14 cellular contexts compared by ENCODE assay signal in the genomic region with DNA sequence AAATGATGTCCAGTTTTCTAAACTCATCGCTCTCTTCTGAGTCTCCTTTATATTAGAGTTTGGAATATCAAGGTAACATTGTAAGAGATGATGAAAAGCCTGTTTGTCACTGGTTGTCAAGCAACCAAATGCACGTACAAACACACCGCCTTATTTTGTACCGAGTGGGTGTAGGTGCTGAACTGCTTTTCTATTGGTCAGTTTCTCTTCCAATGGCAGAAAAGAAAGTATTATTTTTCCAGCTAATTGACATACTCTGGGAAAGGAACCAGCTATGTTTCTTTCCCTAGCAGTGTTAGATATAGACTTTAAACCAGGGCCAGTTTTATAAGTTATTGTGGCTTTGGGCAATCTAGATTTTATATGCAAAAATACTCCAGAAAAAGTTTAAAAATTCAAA. TPM values are rescaled to one million over a fixed set of nuclear protein-coding genes. Genes with fewer than 3 reads are reported as not detected.
DNase-seq lines count a peak whose midpoint lies in the region; ATAC-seq, FAIRE-seq and TF ChIP-seq lines count a peak whose summit lies in the region.
"Had no signal": no experiment of that assay in that cellular context is flagged by ENCODE, and none has a peak within 500 bp of the region (broad histone marks: within the 10 kb centered on the region; RNA-seq: fewer than 3 reads in every experiment).

No MANE protein-coding gene starts in this region.

- H3K36me3 Mint-ChIP-seq in astrocyte (ENCODE audit: low read depth, unreplicated experiment): no peaks in the 10 kb centered on the region
- H3K36me3 Mint-ChIP-seq in MCF 10A (ENCODE audit: insufficient read depth, unreplicated experiment): no peaks in the 10 kb centered on the region

- peak overlapping the region; percentile 35 for H3K4me2 ChIP-seq in astrocyte (ENCODE audit: low read length)

- H3K27me3 Mint-ChIP-seq in astrocyte (ENCODE audit: low read depth, unreplicated experiment) (no peaks in the 10 kb centered on the region), MCF 10A (ENCODE audit: insufficient read depth, unreplicated experiment) (no peaks in the 10 kb centered on the region)

- FAIRE-seq in astrocyte (lab: Jason Lieb, UNC): peak; percentile 41
- FAIRE-seq: GM12878 had no signal

- CTCF ChIA-PET in HEK293T (lab: Yijun Ruan, JAX) (no interaction called here), MCF 10A (lab: Yijun Ruan, JAX) (interaction anchor here (1.0 kb wide), 1 partner anchor 31 kb away, joined by 4 read pairs; no protein-coding TSS in a partner anchor)

- H3K9me3 Mint-ChIP-seq in astrocyte (ENCODE audit: unreplicated experiment): no peaks in the 10 kb centered on the region
- no peaks in the 10 kb centered on the region for H3K9me3 Mint-ChIP-seq in MCF 10A (ENCODE audit: unreplicated experiment)

- no peaks in the 10 kb centered on the region for H3K79me2 ChIP-seq in astrocyte (ENCODE audit: insufficient read depth, low read length)

- DNase-seq in HEK293T (ENCODE audit: extremely low spot score) (peak; percentile 44), astrocyte (ENCODE audit: low read depth) (peak; percentile 35), left cardiac atrium (no peak), sciatic nerve (ENCODE audit: low spot score) (no peak), DMS79 treated with DMSO at 0.1 percent for 48 hours (lab: John Stamatoyannopoulos, UW) (no peak), NCI-H1092 (lab: John Stamatoyannopoulos, UW) (no peak), erythroblast (lab: John Stamatoyannopoulos, UW) (no peak), MCF 10A (ENCODE audit: unreplicated experiment) (no peak)
- DNase-seq: activated CD4-positive, alpha-beta T cell treated with anti-CD3 and anti-CD28 coated beads for 4 hours; activated naive CD4-positive, alpha-beta T cell treated with anti-CD3 and anti-CD28 coated beads, Interleukin-2, amount 50 U/mL, for 16 hours; Caco-2; NCI-H226 had no signal

- no peaks in the 10 kb centered on the region for H3K27me3 ChIP-seq in astrocyte (ENCODE audit: insufficient read depth, low read length)
- H3K27me3 ChIP-seq: SJSA1 had no signal

- H3K36me3 ChIP-seq in astrocyte (ENCODE audit: insufficient read depth, low read length): no peaks in the 10 kb centered on the region
- H3K36me3 ChIP-seq: SJSA1 had no signal

- H3K4me3 Mint-ChIP-seq in astrocyte (ENCODE audit: unreplicated experiment) (no peak overlapping the region), MCF 10A (ENCODE audit: unreplicated experiment) (no peak overlapping the region)

- TF ChIP-seq POLR2A in erythroblast (IDR thresholded peaks at IDR 0.05; ENCODE audit: low read length): no peak

- H3K4me1 ChIP-seq in astrocyte (ENCODE audit: insufficient read depth, low read length): no peaks in the 10 kb centered on the region
- H3K4me1 ChIP-seq: Caco-2, SJSA1 had no signal

- H3K4me3 ChIP-seq in astrocyte (ENCODE audit: insufficient read depth, low read depth, low read length): no peak overlapping the region
- H3K4me3 ChIP-seq: GM12878, SJSA1 had no signal

- H3K9me3 ChIP-seq in astrocyte (ENCODE audit: insufficient read depth, low read depth, low read length): no peaks in the 10 kb centered on the region
- H3K9me3 ChIP-seq: Caco-2, SJSA1 had no signal

- H3K27ac Mint-ChIP-seq in astrocyte (ENCODE audit: unreplicated experiment): no peak overlapping the region
- no peak overlapping the region for H3K27ac Mint-ChIP-seq in MCF 10A (ENCODE audit: low read depth, unreplicated experiment)

- POLR2A ChIA-PET in HEK293T (lab: Yijun Ruan, JAX): no interaction called here
- POLR2A ChIA-PET in MCF 10A (lab: Yijun Ruan, JAX): no interaction called here

- H3K4me1 Mint-ChIP-seq in astrocyte (ENCODE audit: low read depth, unreplicated experiment) (peaks cover 6% of the 10 kb centered on the region), MCF 10A (ENCODE audit: insufficient read depth, unreplicated experiment) (no peaks in the 10 kb centered on the region)

- peak overlapping the region; percentile 44 for H2AFZ ChIP-seq in astrocyte (ENCODE audit: low read depth, low read length)

- H3K9ac ChIP-seq in astrocyte (ENCODE audit: low read length): no peak overlapping the region

- H4K20me1 ChIP-seq in astrocyte (ENCODE audit: insufficient read depth, low read length): no peaks in the 10 kb centered on the region

- TF ChIP-seq CTCF in astrocyte (IDR thresholded peaks at IDR 0.05; ENCODE audit: insufficient read depth, low read depth, low read length): no peak
- no peak for TF ChIP-seq CTCF in MCF 10A (IDR thresholded peaks at IDR 0.05; ENCODE audit: unreplicated experiment)

- no TSS peak for BruUV-seq in MCF 10A (replicated peaks; lab: Mats Ljungman, UMichigan)

- ATAC-seq in left cardiac atrium (peak; percentile 85 to 89), sciatic nerve (peak; percentile 85)
- ATAC-seq: GM12878 had no signal

- intact Hi-C loops in left cardiac atrium (cut with DNase I): no loop called here
- intact Hi-C loops in sciatic nerve (cut with DNase I): no loop called here
- intact Hi-C loops in MCF 10A (cut with micrococcal nuclease): no loop called here

- no peak overlapping the region for H3K27ac ChIP-seq in astrocyte (ENCODE audit: low read depth, low read length)
- H3K27ac ChIP-seq: SJSA1 had no signal

TF ChIP-seq in HEK293T, 16 proteins besides CTCF, POLR2A, EP300 and RAD21:
- TF ChIP-seq TARDBP (IDR thresholded peaks at IDR 0.05) (no peak), FOXA1 (IDR thresholded peaks at IDR 0.05) (no peak), NFRKB (IDR thresholded peaks at IDR 0.05) (no peak), ARNT (IDR thresholded peaks at IDR 0.05) (no peak), SP1 (IDR thresholded peaks at IDR 0.05) (no peak), FOXM1 (IDR thresholded peaks at IDR 0.05; ENCODE audit: borderline replicate concordance) (no peak)
- TF ChIP-seq, protein P1, sequence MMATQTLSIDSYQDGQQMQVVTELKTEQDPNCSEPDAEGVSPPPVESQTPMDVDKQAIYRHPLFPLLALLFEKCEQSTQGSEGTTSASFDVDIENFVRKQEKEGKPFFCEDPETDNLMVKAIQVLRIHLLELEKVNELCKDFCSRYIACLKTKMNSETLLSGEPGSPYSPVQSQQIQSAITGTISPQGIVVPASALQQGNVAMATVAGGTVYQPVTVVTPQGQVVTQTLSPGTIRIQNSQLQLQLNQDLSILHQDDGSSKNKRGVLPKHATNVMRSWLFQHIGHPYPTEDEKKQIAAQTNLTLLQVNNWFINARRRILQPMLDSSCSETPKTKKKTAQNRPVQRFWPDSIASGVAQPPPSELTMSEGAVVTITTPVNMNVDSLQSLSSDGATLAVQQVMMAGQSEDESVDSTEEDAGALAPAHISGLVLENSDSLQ (IDR thresholded peaks at IDR 0.05): no peak

RNA-seq across cellular contexts. Expression of a gene that starts 6.6 kb away (rescaled TPM):
- 39.9 and 42.3 TPM in 2 replicates for total RNA-seq in astrocyte
- 100 to 1,000 TPM in 1 of 2 donors, 10 to 100 TPM in 1; 61.9 to 126 TPM for total RNA-seq in left cardiac atrium
- total RNA-seq in sciatic nerve: 78.9 TPM
- total RNA-seq in MCF 10A (2022): 19.5 and 21.0 TPM in 2 replicates

Comparison
In these comparisons a context has a peak if more than half of its experiments do, and no peak if none do; other contexts are left out.
1. DNase-seq: peak in HEK293T (single experiment) and astrocyte (single experiment); none in left cardiac atrium (single experiment), sciatic nerve (single experiment), DMS79 treated with DMSO at 0.1 percent for 48 hours (single experiment), NCI-H1092 (single experiment), erythroblast (0 of 2) and MCF 10A (single experiment).